In genomic region chr12:43453761-43454160, GRCh38 we compare ENCODE assay signal across 16 cellular contexts.
"Had no signal": no experiment of that assay in that cellular context is flagged by ENCODE, and none has a peak within 500 bp of the region (broad histone marks: within the 10 kb centered on the region; RNA-seq: fewer than 3 reads in every experiment).

No MANE protein-coding gene starts in this region.

- H3K4me1 ChIP-seq: heart left ventricle, tibial artery had no signal

- H3K36me3 ChIP-seq: heart left ventricle, tibial artery had no signal

- H3K4me3 Mint-ChIP-seq: activated CD4-positive, alpha-beta T cell treated with anti-CD3 and anti-CD28 coated beads, Interleukin-2, amount 10 ng/mL, durations not matched to agents 24 days and 14 days; activated CD8-positive, alpha-beta T cell treated with anti-CD3 and anti-CD28 coated beads, Interleukin-2, amount 10 ng/mL, durations not matched to agents 7 days and 5 days; activated naive CD8-positive, alpha-beta T cell treated with anti-CD3 and anti-CD28 coated beads, Interleukin-2, amount 10 ng/mL, durations not matched to agents 7 days and 5 days; activated T-cell treated with anti-CD3 and anti-CD28 coated beads, Interleukin-2, amount 50 U/mL, for 72 hours; dendritic cell treated with granulocyte-macrophage colony-stimulating factor and Interleukin-4, amounts not matched to agents 40 ng/mL and 50 ng/mL, for 4 days; immature natural killer cell; nephron; stimulated activated naive B cell treated with anti-CD40 and anti-IgM and Interleukin-4, amounts not matched to agents 10 μg/mL and 1 μg/mL and 100 μg/mL, for 72 hours had no signal

- H3K27ac ChIP-seq: heart left ventricle, tibial artery had no signal

- H3K4me3 ChIP-seq: heart left ventricle, tibial artery had no signal

- H3K4me1 Mint-ChIP-seq: activated CD4-positive, alpha-beta T cell treated with anti-CD3 and anti-CD28 coated beads, Interleukin-2, amount 10 ng/mL, durations not matched to agents 24 days and 14 days; activated naive CD8-positive, alpha-beta T cell treated with anti-CD3 and anti-CD28 coated beads, Interleukin-2, amount 10 ng/mL, durations not matched to agents 7 days and 5 days; immature natural killer cell; nephron; stimulated activated naive B cell treated with anti-CD40 and anti-IgM and Interleukin-4, amounts not matched to agents 10 μg/mL and 1 μg/mL and 100 μg/mL, for 72 hours had no signal

- H3K27ac Mint-ChIP-seq: activated CD4-positive, alpha-beta T cell treated with anti-CD3 and anti-CD28 coated beads, Interleukin-2, amount 10 ng/mL, durations not matched to agents 24 days and 14 days; activated CD8-positive, alpha-beta T cell treated with anti-CD3 and anti-CD28 coated beads, Interleukin-2, amount 10 ng/mL, durations not matched to agents 7 days and 5 days; activated naive CD8-positive, alpha-beta T cell treated with anti-CD3 and anti-CD28 coated beads, Interleukin-2, amount 10 ng/mL, durations not matched to agents 7 days and 5 days; activated T-cell treated with anti-CD3 and anti-CD28 coated beads, Interleukin-2, amount 50 U/mL, for 72 hours; dendritic cell treated with granulocyte-macrophage colony-stimulating factor and Interleukin-4, amounts not matched to agents 40 ng/mL and 50 ng/mL, for 4 days; immature natural killer cell; nephron; stimulated activated naive B cell treated with anti-CD40 and anti-IgM and Interleukin-4, amounts not matched to agents 10 μg/mL and 1 μg/mL and 100 μg/mL, for 72 hours had no signal

- H3K36me3 Mint-ChIP-seq: immature natural killer cell; stimulated activated naive B cell treated with anti-CD40 and anti-IgM and Interleukin-4, amounts not matched to agents 10 μg/mL and 1 μg/mL and 100 μg/mL, for 72 hours had no signal

- H3K27me3 Mint-ChIP-seq: activated CD4-positive, alpha-beta T cell treated with anti-CD3 and anti-CD28 coated beads, Interleukin-2, amount 10 ng/mL, durations not matched to agents 24 days and 14 days; activated naive CD8-positive, alpha-beta T cell treated with anti-CD3 and anti-CD28 coated beads, Interleukin-2, amount 10 ng/mL, durations not matched to agents 7 days and 5 days; dendritic cell treated with granulocyte-macrophage colony-stimulating factor and Interleukin-4, amounts not matched to agents 40 ng/mL and 50 ng/mL, for 4 days; stimulated activated naive B cell treated with anti-CD40 and anti-IgM and Interleukin-4, amounts not matched to agents 10 μg/mL and 1 μg/mL and 100 μg/mL, for 72 hours had no signal

- ATAC-seq: activated CD8-positive, alpha-beta T cell treated with anti-CD3 and anti-CD28 coated beads, Interleukin-2, amount 10 ng/mL, durations not matched to agents 7 days and 5 days; activated T-cell treated with anti-CD3 and anti-CD28 coated beads, Interleukin-2, amount 50 U/mL, for 72 hours; heart left ventricle; stimulated activated naive B cell treated with anti-CD40 and anti-IgM and Interleukin-4, amounts not matched to agents 10 μg/mL and 1 μg/mL and 100 μg/mL, for 72 hours had no signal

- DNase-seq: activated CD4-positive, alpha-beta T cell treated with anti-CD3 and anti-CD28 coated beads, Interleukin-2, amount 10 ng/mL, durations not matched to agents 24 days and 14 days; activated CD4-positive, CD25-positive, alpha-beta regulatory T cell; activated CD8-positive, alpha-beta memory T cell treated with anti-CD3 and anti-CD28 coated beads, Interleukin-2, amount 50 U/mL, for 4 hours; activated CD8-positive, alpha-beta T cell treated with anti-CD3 and anti-CD28 coated beads, Interleukin-2, amount 10 ng/mL, durations not matched to agents 7 days and 5 days; activated naive CD8-positive, alpha-beta T cell treated with anti-CD3 and anti-CD28 coated beads, Interleukin-2, amount 10 ng/mL, durations not matched to agents 7 days and 5 days; activated T-cell treated with anti-CD3 and anti-CD28 coated beads, Interleukin-2, amount 50 U/mL, for 72 hours; effector memory CD4-positive, alpha-beta T cell; heart left ventricle; immature natural killer cell; mesendoderm; nucleus accumbens; stimulated activated CD4-positive, alpha-beta T cell treated with anti-CD3 and anti-CD28 coated beads, Interleukin-4, amount 100 ng/mL, for 1 hour; stimulated activated naive B cell treated with anti-CD40 and anti-IgM and Interleukin-4, amounts not matched to agents 10 μg/mL and 1 μg/mL and 100 μg/mL, for 72 hours; tibial artery had no signal

- H3K27me3 ChIP-seq: tibial artery had no signal
